In the genomic region with DNA sequence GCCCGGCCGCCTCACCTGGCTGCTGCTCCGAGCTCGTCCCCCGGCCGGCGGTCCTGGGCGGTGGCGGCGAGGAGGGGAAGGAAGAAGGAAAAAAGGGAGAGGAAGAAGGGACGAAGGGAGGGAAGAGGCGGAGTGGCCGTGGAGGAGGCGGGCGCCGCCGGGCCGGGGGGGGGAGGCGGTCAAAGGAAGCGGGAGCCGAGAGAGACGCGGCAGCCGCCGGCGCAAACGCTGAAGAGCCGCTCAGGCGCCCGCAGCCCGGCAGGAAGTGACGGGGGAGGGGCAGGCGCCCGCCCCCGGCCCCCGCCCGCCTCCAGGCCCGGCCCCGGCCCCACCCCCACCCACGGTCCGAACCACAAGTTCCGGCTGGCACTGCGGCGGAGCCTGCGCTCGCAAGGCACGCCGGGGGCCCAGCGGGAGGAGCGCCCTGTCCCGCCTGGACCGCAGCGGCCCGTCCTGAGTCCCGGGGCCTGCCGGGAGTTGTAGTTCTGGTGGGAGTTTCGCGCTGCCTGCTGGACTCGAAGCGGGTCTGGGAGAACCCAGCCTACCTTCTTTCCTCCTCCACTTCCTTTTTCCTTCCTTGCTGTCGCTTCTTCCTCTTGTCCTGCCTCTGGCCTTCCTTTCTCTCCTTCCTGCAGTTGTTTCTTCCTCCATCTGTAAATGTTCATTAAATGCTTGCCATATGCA, we compare ENCODE assay signal across 1 cellular context.
TF ChIP-seq lines count a peak whose summit lies in the region.

A gene with protein sequence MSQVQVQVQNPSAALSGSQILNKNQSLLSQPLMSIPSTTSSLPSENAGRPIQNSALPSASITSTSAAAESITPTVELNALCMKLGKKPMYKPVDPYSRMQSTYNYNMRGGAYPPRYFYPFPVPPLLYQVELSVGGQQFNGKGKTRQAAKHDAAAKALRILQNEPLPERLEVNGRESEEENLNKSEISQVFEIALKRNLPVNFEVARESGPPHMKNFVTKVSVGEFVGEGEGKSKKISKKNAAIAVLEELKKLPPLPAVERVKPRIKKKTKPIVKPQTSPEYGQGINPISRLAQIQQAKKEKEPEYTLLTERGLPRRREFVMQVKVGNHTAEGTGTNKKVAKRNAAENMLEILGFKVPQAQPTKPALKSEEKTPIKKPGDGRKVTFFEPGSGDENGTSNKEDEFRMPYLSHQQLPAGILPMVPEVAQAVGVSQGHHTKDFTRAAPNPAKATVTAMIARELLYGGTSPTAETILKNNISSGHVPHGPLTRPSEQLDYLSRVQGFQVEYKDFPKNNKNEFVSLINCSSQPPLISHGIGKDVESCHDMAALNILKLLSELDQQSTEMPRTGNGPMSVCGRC (minus strand): TSS at position 234 of the 684 bp plus-strand sequence. CDS start 22,133 bp downstream, outside the sequence.

TF ChIP-seq in K562, 482 proteins besides CTCF, POLR2A, EP300 and RAD21 (continued from another document and continues in another):
- TF ChIP-seq, protein P1, sequence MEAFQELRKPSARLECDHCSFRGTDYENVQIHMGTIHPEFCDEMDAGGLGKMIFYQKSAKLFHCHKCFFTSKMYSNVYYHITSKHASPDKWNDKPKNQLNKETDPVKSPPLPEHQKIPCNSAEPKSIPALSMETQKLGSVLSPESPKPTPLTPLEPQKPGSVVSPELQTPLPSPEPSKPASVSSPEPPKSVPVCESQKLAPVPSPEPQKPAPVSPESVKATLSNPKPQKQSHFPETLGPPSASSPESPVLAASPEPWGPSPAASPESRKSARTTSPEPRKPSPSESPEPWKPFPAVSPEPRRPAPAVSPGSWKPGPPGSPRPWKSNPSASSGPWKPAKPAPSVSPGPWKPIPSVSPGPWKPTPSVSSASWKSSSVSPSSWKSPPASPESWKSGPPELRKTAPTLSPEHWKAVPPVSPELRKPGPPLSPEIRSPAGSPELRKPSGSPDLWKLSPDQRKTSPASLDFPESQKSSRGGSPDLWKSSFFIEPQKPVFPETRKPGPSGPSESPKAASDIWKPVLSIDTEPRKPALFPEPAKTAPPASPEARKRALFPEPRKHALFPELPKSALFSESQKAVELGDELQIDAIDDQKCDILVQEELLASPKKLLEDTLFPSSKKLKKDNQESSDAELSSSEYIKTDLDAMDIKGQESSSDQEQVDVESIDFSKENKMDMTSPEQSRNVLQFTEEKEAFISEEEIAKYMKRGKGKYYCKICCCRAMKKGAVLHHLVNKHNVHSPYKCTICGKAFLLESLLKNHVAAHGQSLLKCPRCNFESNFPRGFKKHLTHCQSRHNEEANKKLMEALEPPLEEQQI (IDR thresholded peaks at IDR 0.05), result 0 out of 2 replicates have a peak, but pooled peaks have one; percentile 35
- TF ChIP-seq NR2C2 (CRISPR knock-in tag; IDR thresholded peaks at IDR 0.05) (no peak), NR2C2 (tag; IDR thresholded peaks at IDR 0.05) (peak; percentile 83), ETV1 (tag; conservative IDR thresholded peaks at IDR 0.05; ENCODE audit: low read depth) (peak; percentile 36; the same call in 1 of the 2 replicates), ZNF121 (CRISPR knock-in tag; conservative IDR thresholded peaks at IDR 0.05) (no peak), ZNF431 (CRISPR knock-in tag; IDR thresholded peaks at IDR 0.05) (0 out of 2 replicates have a peak, but pooled peaks have one; percentile 57), HLTF (IDR thresholded peaks at IDR 0.05) (0 out of 2 replicates have a peak, but pooled peaks have one; percentile 22), SNIP1 (IDR thresholded peaks at IDR 0.05; ENCODE audit: low read depth) (0 out of 2 replicates have a peak, but pooled peaks have one; percentile 16), NBN (IDR thresholded peaks at IDR 0.05; ENCODE audit: low read depth) (peak; percentile 54; the same call in 1 of the 2 replicates), TEAD1 (CRISPR knock-in tag; IDR thresholded peaks at IDR 0.05) (0 out of 4 replicates have a peak, but pooled peaks of 1 of the 2 experiments have one; percentile 60), HNRNPK (IDR thresholded peaks at IDR 0.05; ENCODE audit: low read depth, low read length, poor library complexity, severe bottlenecking) (no peak), EHMT2 (IDR thresholded peaks at IDR 0.05) (peak; percentile 67; the same call in 1 of the 2 replicates), MAZ (CRISPR knock-in tag; conservative IDR thresholded peaks at IDR 0.05 in 1 of 2, IDR thresholded peaks at IDR 0.05 in 1 of 2) (peak; percentile 63 to 86), PCBP1 (IDR thresholded peaks at IDR 0.05; ENCODE audit: low read depth, low read length, poor library complexity, severe bottlenecking) (peak; percentile 54), ZNF197 (CRISPR knock-in tag; IDR thresholded peaks at IDR 0.05; ENCODE audit: low read depth) (peak; percentile 94), POLR2G (IDR thresholded peaks at IDR 0.05; ENCODE audit: low read depth, low read length) (peak; percentile 88), BACH1 (tag; IDR thresholded peaks at IDR 0.05) (no peak; the same call in 1 of the 2 replicates), NCOR1 (IDR thresholded peaks at IDR 0.05) (0 out of 2 replicates have a peak, but pooled peaks have one; percentile 33), ZNF589 (CRISPR knock-in tag; IDR thresholded peaks at IDR 0.05; ENCODE audit: low read depth) (peak; percentile 69; the same call in 1 of the 2 replicates), ZBTB1 (CRISPR knock-in tag; IDR thresholded peaks at IDR 0.05; ENCODE audit: borderline replicate concordance, low read depth) (peak; percentile 44; the same call in 1 of the 2 replicates), ZNF263 (CRISPR knock-in tag; IDR thresholded peaks at IDR 0.05; ENCODE audit: borderline replicate concordance) (no peak), NR2C1 (IDR thresholded peaks at IDR 0.05) (no peak), NR2C1 (tag; IDR thresholded peaks at IDR 0.05) (peak; percentile 62)
- TF ChIP-seq, protein P2, sequence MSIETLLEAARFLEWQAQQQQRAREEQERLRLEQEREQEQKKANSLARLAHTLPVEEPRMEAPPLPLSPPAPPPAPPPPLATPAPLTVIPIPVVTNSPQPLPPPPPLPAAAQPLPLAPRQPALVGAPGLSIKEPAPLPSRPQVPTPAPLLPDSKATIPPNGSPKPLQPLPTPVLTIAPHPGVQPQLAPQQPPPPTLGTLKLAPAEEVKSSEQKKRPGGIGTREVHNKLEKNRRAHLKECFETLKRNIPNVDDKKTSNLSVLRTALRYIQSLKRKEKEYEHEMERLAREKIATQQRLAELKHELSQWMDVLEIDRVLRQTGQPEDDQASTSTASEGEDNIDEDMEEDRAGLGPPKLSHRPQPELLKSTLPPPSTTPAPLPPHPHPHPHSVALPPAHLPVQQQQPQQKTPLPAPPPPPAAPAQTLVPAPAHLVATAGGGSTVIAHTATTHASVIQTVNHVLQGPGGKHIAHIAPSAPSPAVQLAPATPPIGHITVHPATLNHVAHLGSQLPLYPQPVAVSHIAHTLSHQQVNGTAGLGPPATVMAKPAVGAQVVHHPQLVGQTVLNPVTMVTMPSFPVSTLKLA (conservative IDR thresholded peaks at IDR 0.05), result peak in 1 of 2 experiments; percentile 43; a peak in 1 of 4 replicates
- TF ChIP-seq, protein P3, sequence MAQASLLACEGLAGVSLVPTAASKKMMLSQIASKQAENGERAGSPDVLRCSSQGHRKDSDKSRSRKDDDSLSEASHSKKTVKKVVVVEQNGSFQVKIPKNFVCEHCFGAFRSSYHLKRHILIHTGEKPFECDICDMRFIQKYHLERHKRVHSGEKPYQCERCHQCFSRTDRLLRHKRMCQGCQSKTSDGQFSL (CRISPR knock-in tag; IDR thresholded peaks at IDR 0.05), result 0 out of 2 replicates have a peak, but pooled peaks have one; percentile 27
- TF ChIP-seq, protein P3 (tag; IDR thresholded peaks at IDR 0.05), result 0 out of 4 replicates have a peak, but pooled peaks of 1 of the 2 experiments have one; percentile 47
- TF ChIP-seq, protein P4, sequence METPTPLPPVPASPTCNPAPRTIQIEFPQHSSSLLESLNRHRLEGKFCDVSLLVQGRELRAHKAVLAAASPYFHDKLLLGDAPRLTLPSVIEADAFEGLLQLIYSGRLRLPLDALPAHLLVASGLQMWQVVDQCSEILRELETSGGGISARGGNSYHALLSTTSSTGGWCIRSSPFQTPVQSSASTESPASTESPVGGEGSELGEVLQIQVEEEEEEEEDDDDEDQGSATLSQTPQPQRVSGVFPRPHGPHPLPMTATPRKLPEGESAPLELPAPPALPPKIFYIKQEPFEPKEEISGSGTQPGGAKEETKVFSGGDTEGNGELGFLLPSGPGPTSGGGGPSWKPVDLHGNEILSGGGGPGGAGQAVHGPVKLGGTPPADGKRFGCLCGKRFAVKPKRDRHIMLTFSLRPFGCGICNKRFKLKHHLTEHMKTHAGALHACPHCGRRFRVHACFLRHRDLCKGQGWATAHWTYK (CRISPR knock-in tag; IDR thresholded peaks at IDR 0.05), result peak; percentile 33; the same call in 1 of the 2 replicates
- TF ChIP-seq, protein P5, sequence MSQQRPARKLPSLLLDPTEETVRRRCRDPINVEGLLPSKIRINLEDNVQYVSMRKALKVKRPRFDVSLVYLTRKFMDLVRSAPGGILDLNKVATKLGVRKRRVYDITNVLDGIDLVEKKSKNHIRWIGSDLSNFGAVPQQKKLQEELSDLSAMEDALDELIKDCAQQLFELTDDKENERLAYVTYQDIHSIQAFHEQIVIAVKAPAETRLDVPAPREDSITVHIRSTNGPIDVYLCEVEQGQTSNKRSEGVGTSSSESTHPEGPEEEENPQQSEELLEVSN (IDR thresholded peaks at IDR 0.05; ENCODE audit: borderline replicate concordance in 1 of 2, extremely low read depth in 1 of 2, insufficient read depth in 1 of 2, insufficient read length in 1 of 2, low read depth in 1 of 2, low read length in 1 of 2, poor library complexity in 1 of 2, severe bottlenecking in 1 of 2), result peak in 1 of 2 experiments; percentile 40
- TF ChIP-seq, protein P6, sequence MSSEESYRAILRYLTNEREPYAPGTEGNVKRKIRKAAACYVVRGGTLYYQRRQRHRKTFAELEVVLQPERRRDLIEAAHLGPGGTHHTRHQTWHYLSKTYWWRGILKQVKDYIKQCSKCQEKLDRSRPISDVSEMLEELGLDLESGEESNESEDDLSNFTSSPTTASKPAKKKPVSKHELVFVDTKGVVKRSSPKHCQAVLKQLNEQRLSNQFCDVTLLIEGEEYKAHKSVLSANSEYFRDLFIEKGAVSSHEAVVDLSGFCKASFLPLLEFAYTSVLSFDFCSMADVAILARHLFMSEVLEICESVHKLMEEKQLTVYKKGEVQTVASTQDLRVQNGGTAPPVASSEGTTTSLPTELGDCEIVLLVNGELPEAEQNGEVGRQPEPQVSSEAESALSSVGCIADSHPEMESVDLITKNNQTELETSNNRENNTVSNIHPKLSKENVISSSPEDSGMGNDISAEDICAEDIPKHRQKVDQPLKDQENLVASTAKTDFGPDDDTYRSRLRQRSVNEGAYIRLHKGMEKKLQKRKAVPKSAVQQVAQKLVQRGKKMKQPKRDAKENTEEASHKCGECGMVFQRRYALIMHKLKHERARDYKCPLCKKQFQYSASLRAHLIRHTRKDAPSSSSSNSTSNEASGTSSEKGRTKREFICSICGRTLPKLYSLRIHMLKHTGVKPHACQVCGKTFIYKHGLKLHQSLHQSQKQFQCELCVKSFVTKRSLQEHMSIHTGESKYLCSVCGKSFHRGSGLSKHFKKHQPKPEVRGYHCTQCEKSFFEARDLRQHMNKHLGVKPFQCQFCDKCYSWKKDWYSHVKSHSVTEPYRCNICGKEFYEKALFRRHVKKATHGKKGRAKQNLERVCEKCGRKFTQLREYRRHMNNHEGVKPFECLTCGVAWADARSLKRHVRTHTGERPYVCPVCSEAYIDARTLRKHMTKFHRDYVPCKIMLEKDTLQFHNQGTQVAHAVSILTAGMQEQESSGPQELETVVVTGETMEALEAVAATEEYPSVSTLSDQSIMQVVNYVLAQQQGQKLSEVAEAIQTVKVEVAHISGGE (CRISPR knock-in tag; IDR thresholded peaks at IDR 0.05), result peak in 1 of 3 experiments; percentile 85; a peak in 2 of 6 replicates
- TF ChIP-seq, protein P7, sequence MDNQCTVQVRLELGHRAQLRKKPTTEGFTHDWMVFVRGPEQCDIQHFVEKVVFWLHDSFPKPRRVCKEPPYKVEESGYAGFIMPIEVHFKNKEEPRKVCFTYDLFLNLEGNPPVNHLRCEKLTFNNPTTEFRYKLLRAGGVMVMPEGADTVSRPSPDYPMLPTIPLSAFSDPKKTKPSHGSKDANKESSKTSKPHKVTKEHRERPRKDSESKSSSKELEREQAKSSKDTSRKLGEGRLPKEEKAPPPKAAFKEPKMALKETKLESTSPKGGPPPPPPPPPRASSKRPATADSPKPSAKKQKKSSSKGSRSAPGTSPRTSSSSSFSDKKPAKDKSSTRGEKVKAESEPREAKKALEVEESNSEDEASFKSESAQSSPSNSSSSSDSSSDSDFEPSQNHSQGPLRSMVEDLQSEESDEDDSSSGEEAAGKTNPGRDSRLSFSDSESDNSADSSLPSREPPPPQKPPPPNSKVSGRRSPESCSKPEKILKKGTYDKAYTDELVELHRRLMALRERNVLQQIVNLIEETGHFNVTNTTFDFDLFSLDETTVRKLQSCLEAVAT (IDR thresholded peaks at IDR 0.05), result 0 out of 4 replicates have a peak, but pooled peaks of 1 of the 2 experiments have one; percentile 17
